ENCODE assay signal across 20 cellular contexts in the genomic region with DNA sequence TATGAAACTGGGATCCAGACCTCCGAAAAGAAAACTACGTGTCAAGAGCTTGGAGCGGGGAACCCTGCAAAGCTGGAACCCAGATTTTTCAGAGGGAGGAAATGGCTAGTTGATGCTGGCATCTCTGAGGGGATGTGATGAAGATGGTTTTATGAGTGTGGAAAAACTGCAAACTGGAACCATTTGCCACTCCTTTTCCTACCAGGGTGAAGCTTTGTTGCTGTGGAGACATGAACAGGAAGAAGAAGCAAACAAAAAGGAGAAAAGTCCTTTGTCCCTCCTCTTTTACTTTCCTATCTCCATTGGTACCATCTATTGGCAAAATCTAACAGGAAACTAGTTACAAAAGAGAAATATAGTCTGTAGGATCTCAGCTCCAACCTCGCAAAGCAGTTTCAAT. TPM values are rescaled to one million over a fixed set of nuclear protein-coding genes. Genes with fewer than 3 reads are reported as not detected.
DNase-seq lines count a peak whose midpoint lies in the region; ATAC-seq and TF ChIP-seq lines count a peak whose summit lies in the region.
"Had no signal": no experiment of that assay in that cellular context is flagged by ENCODE, and none has a peak within 500 bp of the region (broad histone marks: within the 10 kb centered on the region; RNA-seq: fewer than 3 reads in every experiment).

No MANE protein-coding gene starts in this region.

- H3K4me1 Mint-ChIP-seq in CD14-positive monocyte (peaks cover 17% of the 10 kb centered on the region), naive B cell (peaks cover 24 to 69% (median 40%) of the 10 kb centered on the region in 3 donors)

- no peak overlapping the region for H3K27ac ChIP-seq in stomach
- H3K27ac ChIP-seq in caudate nucleus (ENCODE audit: low read depth, low read length) = no peak overlapping the region
- H3K27ac ChIP-seq: GM23248, KMS-11, thoracic aorta had no signal

- H3K36me3 ChIP-seq in stomach = no peaks in the 10 kb centered on the region
- H3K36me3 ChIP-seq: thoracic aorta had no signal

- intact Hi-C loops in CD14-positive monocyte (cut with micrococcal nuclease) = no loop called here
- intact Hi-C loops in stomach (cut with DNase I; ENCODE audit: low total_unique reads) = no loop called here

- H3K27me3 Mint-ChIP-seq in CD14-positive monocyte (ENCODE audit: low read depth in 3 of 3) (no peaks in the 10 kb centered on the region), naive B cell (no peaks in the 10 kb centered on the region)
- H3K27me3 Mint-ChIP-seq: activated B cell treated with CpG ODN at 0.5 μM for 24 hours; activated CD4-positive, alpha-beta memory T cell treated with anti-CD3 and anti-CD28 coated beads for 36 hours; activated naive CD4-positive, alpha-beta T cell treated with anti-CD3 and anti-CD28 coated beads, Interleukin-2, amount 10 ng/mL, durations not matched to agents 7 days and 5 days had no signal

- H3K9me3 ChIP-seq in stomach = no peaks in the 10 kb centered on the region
- H3K9me3 ChIP-seq: thoracic aorta had no signal

- H3K36me3 Mint-ChIP-seq in CD14-positive monocyte (no peaks in the 10 kb centered on the region), naive B cell (no peaks in the 10 kb centered on the region)
- H3K36me3 Mint-ChIP-seq: activated CD4-positive, alpha-beta memory T cell treated with anti-CD3 and anti-CD28 coated beads for 36 hours had no signal

- ATAC-seq in naive B cell (ENCODE audit: low read depth in 2 of 2) = no peak
- no peak for ATAC-seq in HG03045 (IDR thresholded peaks at IDR 0.05; ENCODE audit: unreplicated experiment)

- no peak for DNase-seq in CD14-positive monocyte (ENCODE audit: low spot score)
- peak; percentile 10 for DNase-seq in HFF-Myc (ENCODE audit: extremely low read depth, low read depth)
- peak; percentile 70 for DNase-seq in dermis blood vessel endothelial cell
- no peak for DNase-seq in naive B cell
- DNase-seq in stomach = no peak
- no peak for DNase-seq in caudate nucleus (lab: John Stamatoyannopoulos, UW)
- DNase-seq: activated B cell treated with CpG ODN at 0.5 μM for 24 hours; activated CD4-positive, alpha-beta memory T cell treated with anti-CD3 and anti-CD28 coated beads for 36 hours; activated naive CD4-positive, alpha-beta T cell treated with anti-CD3 and anti-CD28 coated beads, Interleukin-2, amount 10 ng/mL, durations not matched to agents 7 days and 5 days; foreskin melanocyte; GM23248; kidney glomerular epithelial cell; NCI-H1092; NCI-H2107; NCI-H526; right cardiac atrium had no signal

- no peak overlapping the region for H3K4me3 ChIP-seq in HFF-Myc (replicated peaks; ENCODE audit: low read depth, low read length)
- no peak overlapping the region for H3K4me3 ChIP-seq in stomach
- H3K4me3 ChIP-seq: GM23248, thoracic aorta had no signal

- no peaks in the 10 kb centered on the region for H3K9me3 Mint-ChIP-seq in CD14-positive monocyte
- no peaks in the 10 kb centered on the region for H3K9me3 Mint-ChIP-seq in naive B cell
- H3K9me3 Mint-ChIP-seq: activated B cell treated with CpG ODN at 0.5 μM for 24 hours; activated CD4-positive, alpha-beta memory T cell treated with anti-CD3 and anti-CD28 coated beads for 36 hours; activated naive CD4-positive, alpha-beta T cell treated with anti-CD3 and anti-CD28 coated beads, Interleukin-2, amount 10 ng/mL, durations not matched to agents 7 days and 5 days; T-helper 1 cell treated with Interleukin-12 subunit alpha and Interleukin-12 subunit beta and Interleukin-4 antibody, amounts not matched to agents 30 μg/mL and 1 μg/mL, for 36 hours had no signal

- no peak overlapping the region for H3K4me3 Mint-ChIP-seq in CD14-positive monocyte
- no peak overlapping the region for H3K4me3 Mint-ChIP-seq in naive B cell
- H3K4me3 Mint-ChIP-seq: activated B cell treated with CpG ODN at 0.5 μM for 24 hours; activated CD4-positive, alpha-beta memory T cell treated with anti-CD3 and anti-CD28 coated beads for 36 hours; activated naive CD4-positive, alpha-beta T cell treated with anti-CD3 and anti-CD28 coated beads, Interleukin-2, amount 10 ng/mL, durations not matched to agents 7 days and 5 days; T-helper 1 cell treated with Interleukin-12 subunit alpha and Interleukin-12 subunit beta and Interleukin-4 antibody, amounts not matched to agents 30 μg/mL and 1 μg/mL, for 36 hours had no signal

- TF ChIP-seq CTCF in CD14-positive monocyte (IDR thresholded peaks at IDR 0.05) (no peak), HFF-Myc (IDR thresholded peaks at IDR 0.05; ENCODE audit: low read depth, low read length, missing control alignments) (no peak), stomach (IDR thresholded peaks at IDR 0.05) (no peak)

- no peaks in the 10 kb centered on the region for H3K27me3 ChIP-seq in stomach

- 85 to 97% (median 94%) methylated on average over 4 of the region's 4 CpGs for WGBS in stomach, 5 donors

- TF ChIP-seq POLR2A in stomach (IDR thresholded peaks at IDR 0.05) = no peak

- peaks cover 5 to 82% (median 34%) of the 10 kb centered on the region in 4 donors for H3K4me1 ChIP-seq in stomach

- no peak for TF ChIP-seq EP300 in stomach (IDR thresholded peaks at IDR 0.05)

- H3K27ac Mint-ChIP-seq in CD14-positive monocyte = peak overlapping the region in 4 of 7 donors; percentile 4 to 74 (median 52)
- peak overlapping the region in 4 of 6 donors; percentile 8 to 44 (median 16) for H3K27ac Mint-ChIP-seq in naive B cell
- H3K27ac Mint-ChIP-seq: activated B cell treated with CpG ODN at 0.5 μM for 24 hours; activated CD4-positive, alpha-beta memory T cell treated with anti-CD3 and anti-CD28 coated beads for 36 hours; activated naive CD4-positive, alpha-beta T cell treated with anti-CD3 and anti-CD28 coated beads, Interleukin-2, amount 10 ng/mL, durations not matched to agents 7 days and 5 days; T-helper 1 cell treated with Interleukin-12 subunit alpha and Interleukin-12 subunit beta and Interleukin-4 antibody, amounts not matched to agents 30 μg/mL and 1 μg/mL, for 36 hours had no signal

RNA-seq across cellular contexts. Expression of a gene that starts 39.2 kb away (rescaled TPM):
- 1 to 10 TPM; 3.6 to 6.4 TPM for polyA plus RNA-seq in CD14-positive monocyte
- 182 and 232 TPM in 2 replicates for total RNA-seq in dermis blood vessel endothelial cell
- 10 to 100 TPM; 21.4 to 39.0 (median 23.9) TPM for polyA plus RNA-seq in naive B cell (ENCODE audit: low read depth in 6 of 6)
- total RNA-seq in stomach = 100 to 1,000 TPM in 2 of 5 donors, 10 to 100 TPM in 3; 33.3 to 137 (median 92.7) TPM
- polyA plus RNA-seq in stomach = 1 to 10 TPM; 5.4 to 7.9 (median 7.8) TPM

Comparison
In these comparisons a context has a peak if more than half of its experiments do, and no peak if none do; other contexts are left out.
1. DNase-seq: peak in HFF-Myc (single experiment) and dermis blood vessel endothelial cell (single experiment); none in CD14-positive monocyte (single experiment), naive B cell (single experiment), stomach (single experiment) and caudate nucleus (0 of 61).